Comparison of ENCODE assay signal across 8 cellular contexts in genomic region chrX:153926863-153927685, GRCh38. TPM values are rescaled to one million over a fixed set of nuclear protein-coding genes. Genes with fewer than 3 reads are reported as not detected.
A peak's percentile ranks its signal among the peaks of the same experiment; 100 is the strongest.
DNase-seq lines count a peak whose midpoint lies in the region; ATAC-seq and TF ChIP-seq lines count a peak whose summit lies in the region.

No MANE protein-coding gene starts in this region.

- TF ChIP-seq CTCF in MM.1S (IDR thresholded peaks at IDR 0.05; ENCODE audit: low read length) (no peak; the same call in 1 of the 2 replicates), SU-DHL-6 (IDR thresholded peaks at IDR 0.05; ENCODE audit: insufficient read depth, low read length, poor library complexity, severe bottlenecking) (no peak)

- H3K9ac ChIP-seq in MM.1S (ENCODE audit: low read length): peak overlapping the region; percentile 91
- peak overlapping the region; percentile 98 for H3K9ac ChIP-seq in SU-DHL-6 (ENCODE audit: low read length)

- peak; percentile 38 for ATAC-seq in GM21447 (IDR thresholded peaks at IDR 0.05; ENCODE audit: unreplicated experiment)

- H3K4me2 ChIP-seq in MM.1S (ENCODE audit: low read depth, low read length) (peak overlapping the region; percentile 73), SU-DHL-6 (ENCODE audit: low read depth, low read length, poor library complexity, severe bottlenecking) (peak overlapping the region; percentile 78)

- H3K9me3 ChIP-seq in MM.1S (replicated peaks; ENCODE audit: insufficient read depth, low read length) (no peaks in the 10 kb centered on the region), SU-DHL-6 (ENCODE audit: insufficient read depth, low read length) (no peaks in the 10 kb centered on the region)

- peak overlapping the region; percentile 96 to 100 (median 98) for H3K27ac Mint-ChIP-seq in immature natural killer cell

- H3K79me2 ChIP-seq in MM.1S (ENCODE audit: low read length): peaks cover 52% of the 10 kb centered on the region
- H3K79me2 ChIP-seq in SU-DHL-6 (ENCODE audit: insufficient read depth, low read length): peaks cover 16% of the 10 kb centered on the region; the same call in 1 of the 2 replicates

- DNase-seq in COR-L47 (lab: John Stamatoyannopoulos, UW) (peak; percentile 40), MM.1S (peak; percentile 86), amniotic epithelial cell (ENCODE audit: low read depth) (peak; percentile 40), immature natural killer cell (peak; percentile 83 to 86 (median 84)), cerebellum (ENCODE audit: low spot score) (no peak)
- peak; percentile 41 to 46 for DNase-seq in stimulated activated CD4-positive, alpha-beta T cell treated with anti-CD3 and anti-CD28 coated beads, Interleukin-1b, Interleukin-23, amount 100 ng/mL, for 1 hour (ENCODE audit: low read depth in 2 of 2)

- no peaks in the 10 kb centered on the region for H4K20me1 ChIP-seq in MM.1S (ENCODE audit: insufficient read depth, low read length)
- no peaks in the 10 kb centered on the region for H4K20me1 ChIP-seq in SU-DHL-6 (ENCODE audit: low read depth, low read length)

- peak overlapping the region; percentile 87 to 93 (median 89) for H3K4me3 Mint-ChIP-seq in immature natural killer cell

- H2AFZ ChIP-seq in MM.1S (ENCODE audit: low read length) (no peak overlapping the region), SU-DHL-6 (ENCODE audit: low read depth, low read length, severe bottlenecking) (no peak overlapping the region)

- H3F3A ChIP-seq in MM.1S (ENCODE audit: insufficient read depth, low read length) (peaks cover 38% of the 10 kb centered on the region), SU-DHL-6 (ENCODE audit: insufficient read depth) (peaks cover 22% of the 10 kb centered on the region)

- no peaks in the 10 kb centered on the region for H3K9me2 ChIP-seq in MM.1S (replicated peaks; ENCODE audit: insufficient read depth, low read length)
- H3K9me2 ChIP-seq in SU-DHL-6 (replicated peaks; ENCODE audit: insufficient read depth, low read length): no peaks in the 10 kb centered on the region

- H3K4me3 ChIP-seq in MM.1S (ENCODE audit: low read length): peak overlapping the region; percentile 78
- peak overlapping the region; percentile 65 for H3K4me3 ChIP-seq in SU-DHL-6 (ENCODE audit: insufficient read depth, low read length, poor library complexity, severe bottlenecking)

- H3K27me3 Mint-ChIP-seq in immature natural killer cell (ENCODE audit: low read depth in 3 of 3): peaks cover 15 to 21% (median 19%) of the 10 kb centered on the region in 3 donors

- peaks cover 11% of the 10 kb centered on the region; the same call in 1 of the 2 replicates for H3K4me1 ChIP-seq in MM.1S (ENCODE audit: low read length)

- H3K27me3 ChIP-seq in MM.1S (replicated peaks; ENCODE audit: insufficient read depth, low read length) (no peaks in the 10 kb centered on the region), SU-DHL-6 (ENCODE audit: low read length) (no peaks in the 10 kb centered on the region)

- H3K36me3 ChIP-seq in MM.1S (replicated peaks; ENCODE audit: insufficient read depth, low read length): no peaks in the 10 kb centered on the region
- H3K36me3 ChIP-seq in SU-DHL-6 (ENCODE audit: low read length): no peaks in the 10 kb centered on the region

- H3K36me3 Mint-ChIP-seq in immature natural killer cell: peaks cover 1 to 3% (median 3%) of the 10 kb centered on the region in 3 donors

- H3K4me1 Mint-ChIP-seq in immature natural killer cell: peaks cover 62 to 63% of the 10 kb centered on the region in 2 donors

- peaks cover 0 to 1% (median 0%) of the 10 kb centered on the region in 6 donors for H3K9me3 Mint-ChIP-seq in immature natural killer cell

- H3K27ac ChIP-seq in MM.1S (ENCODE audit: low read length) (peak overlapping the region; percentile 98), SU-DHL-6 (ENCODE audit: low read depth, low read length) (peak overlapping the region; percentile 100)

RNA-seq across cellular contexts. Expression of gene ARHGAP4, which starts 1.0 kb away (rescaled TPM):
- polyA plus RNA-seq in immature natural killer cell: 100 to 1,000 TPM in 1 of 3 donors, 10 to 100 TPM in 2; 54.6 to 122 (median 75.7) TPM
- total RNA-seq in cerebellum: 9.3 TPM

RNA-seq across cellular contexts. Expression of gene NAA10, which starts 7.8 kb away (rescaled TPM):
- polyA plus RNA-seq in immature natural killer cell: 100 to 1,000 TPM in 2 of 3 donors, 10 to 100 TPM in 1; 70.6 to 126 (median 104) TPM
- total RNA-seq in cerebellum: 21.6 TPM

RNA-seq across cellular contexts. Expression of gene RENBP, which starts 17.4 kb away (rescaled TPM):
- polyA plus RNA-seq in immature natural killer cell: 1 to 10 TPM in 1 of 3 donors, under 1 TPM in 1, not detected in 1; 0.93 to 3.1 TPM
- total RNA-seq in cerebellum: 2.6 TPM

RNA-seq across cellular contexts. Expression of gene AVPR2, which starts 22.6 kb away (rescaled TPM):
- polyA plus RNA-seq in immature natural killer cell: not detected
- not detected for total RNA-seq in cerebellum

RNA-seq across cellular contexts. Expression of gene L1CAM, which starts 41.1 kb away (rescaled TPM):
- not detected for polyA plus RNA-seq in immature natural killer cell
- total RNA-seq in cerebellum: 107 TPM
